In the genomic region with DNA sequence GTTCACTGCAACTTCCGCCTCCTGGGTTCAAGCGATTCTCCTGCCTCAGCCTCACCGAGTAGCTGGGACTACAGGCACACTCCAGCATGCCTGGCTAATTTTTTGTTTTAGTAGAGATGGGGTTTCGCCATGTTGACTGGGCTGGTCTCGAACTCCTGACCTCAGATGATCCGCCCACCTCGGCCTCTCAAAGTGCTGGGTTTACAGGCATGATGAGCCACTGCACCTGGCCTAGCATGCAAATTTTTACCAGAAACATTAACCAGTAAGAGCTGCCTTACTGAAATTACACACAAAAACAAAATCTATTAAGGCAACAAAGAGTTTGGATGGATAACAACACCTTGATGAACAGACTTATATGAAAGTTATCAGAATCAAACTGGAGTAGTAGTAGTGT, we compare ENCODE assay signal across 32 cellular contexts. TPM values are rescaled to one million over a fixed set of nuclear protein-coding genes. Genes with fewer than 3 reads are reported as not detected.
DNase-seq lines count a peak whose midpoint lies in the region; ATAC-seq, FAIRE-seq and TF ChIP-seq lines count a peak whose summit lies in the region.
"Had no signal": no experiment of that assay in that cellular context is flagged by ENCODE, and none has a peak within 500 bp of the region (broad histone marks: within the 10 kb centered on the region; RNA-seq: fewer than 3 reads in every experiment).

No MANE protein-coding gene starts in this region.

- no peaks in the 10 kb centered on the region for H3K9me3 Mint-ChIP-seq in activated CD4-positive, alpha-beta T cell treated with anti-CD3 and anti-CD28 coated beads for 36 hours (ENCODE audit: low read depth)
- no peaks in the 10 kb centered on the region for H3K9me3 Mint-ChIP-seq in astrocyte (ENCODE audit: unreplicated experiment)
- H3K9me3 Mint-ChIP-seq: CD8-positive, alpha-beta memory T cell had no signal

- CTCF ChIA-PET in activated CD4-positive, alpha-beta T cell treated with anti-CD3 and anti-CD28 coated beads for 36 hours (lab: Charles Lee): no interaction called here

- peak; percentile 25 for DNase-seq in activated CD4-positive, alpha-beta T cell treated with anti-CD3 and anti-CD28 coated beads for 36 hours
- no peak for DNase-seq in activated CD4-positive, alpha-beta T cell treated with anti-CD3 and anti-CD28 coated beads, Interleukin-2, amount 50 U/mL, for 4 hours
- DNase-seq in astrocyte (ENCODE audit: low read depth) (no peak), trophoblast cell (no peak), mesenteric fat pad (ENCODE audit: low spot score) (no peak), left colon (no peak)
- DNase-seq: CD8-positive, alpha-beta memory T cell; DMS 273 treated with DMSO at 0.1 percent for 48 hours; DMS79; EL; GF-D8; IMR-90; NCI-H1048; NCI-H1417 treated with DMSO at 0.1 percent for 48 hours; NCI-H1694 treated with DMSO at 0.1 percent for 48 hours; NCI-H2081 treated with DMSO at 0.1 percent for 48 hours; NCI-H2171; NCI-H226; NCI-H510A; NCI-H69; SIG-M5 had no signal

- H4K91ac ChIP-seq in trophoblast cell (ENCODE audit: low read depth, low read length): no peak overlapping the region

- no peak overlapping the region for H2BK5ac ChIP-seq in trophoblast cell (ENCODE audit: low read depth, low read length, poor library complexity)

- H3K4me1 ChIP-seq in astrocyte (ENCODE audit: insufficient read depth, low read length): peaks cover 3% of the 10 kb centered on the region
- peaks cover 2 to 4% of the 10 kb centered on the region in 2 experiments for H3K4me1 ChIP-seq in trophoblast cell (ENCODE audit: control insufficient read depth in 1 of 2, insufficient read depth in 2 of 2, low read length in 2 of 2)

- H3K4ac ChIP-seq in trophoblast cell (ENCODE audit: low read depth, low read length): peak overlapping the region; percentile 57

- H3K23ac ChIP-seq in trophoblast cell (ENCODE audit: low read length): no peak overlapping the region

- no peak overlapping the region for H3K4me3 Mint-ChIP-seq in activated CD4-positive, alpha-beta T cell treated with anti-CD3 and anti-CD28 coated beads for 36 hours
- peak overlapping the region; percentile 40 for H3K4me3 Mint-ChIP-seq in astrocyte (ENCODE audit: unreplicated experiment)
- H3K4me3 Mint-ChIP-seq: B cell; CD8-positive, alpha-beta memory T cell had no signal

- H3K9ac ChIP-seq in astrocyte (ENCODE audit: low read length): no peak overlapping the region
- no peak overlapping the region for H3K9ac ChIP-seq in trophoblast cell (ENCODE audit: low read length)
- H3K9ac ChIP-seq: KMS-11 had no signal

- no peaks in the 10 kb centered on the region for H3K27me3 ChIP-seq in astrocyte (ENCODE audit: insufficient read depth, low read length)
- H3K27me3 ChIP-seq in trophoblast cell (ENCODE audit: insufficient read depth, low read length): no peaks in the 10 kb centered on the region

- peaks cover 71% of the 10 kb centered on the region for H3K4me1 Mint-ChIP-seq in activated CD4-positive, alpha-beta T cell treated with anti-CD3 and anti-CD28 coated beads for 36 hours
- H3K4me1 Mint-ChIP-seq in astrocyte (ENCODE audit: low read depth, unreplicated experiment): peaks cover 35% of the 10 kb centered on the region

- H3K4me3 ChIP-seq in astrocyte (ENCODE audit: insufficient read depth, low read depth, low read length) (no peak overlapping the region), trophoblast cell (ENCODE audit: low read depth, low read length) (no peak overlapping the region)
- H3K4me3 ChIP-seq: SK-N-MC had no signal

- H3K36me3 ChIP-seq in astrocyte (ENCODE audit: insufficient read depth, low read length) (no peaks in the 10 kb centered on the region), trophoblast cell (ENCODE audit: control insufficient read depth in 1 of 2, insufficient read depth in 2 of 2, low read length in 2 of 2) (no peaks in the 10 kb centered on the region)

- no peaks in the 10 kb centered on the region for H3K9me3 ChIP-seq in astrocyte (ENCODE audit: insufficient read depth, low read depth, low read length)
- no peaks in the 10 kb centered on the region for H3K9me3 ChIP-seq in trophoblast cell (ENCODE audit: insufficient read depth, low read depth, low read length)

- no CpG with 5 or more reads among the region's 7 CpGs for WGBS in trophoblast cell (ENCODE audit: extremely low coverage, insufficient coverage, insufficient read length)

- no peak for TF ChIP-seq CTCF in astrocyte (IDR thresholded peaks at IDR 0.05; ENCODE audit: insufficient read depth, low read depth, low read length)

- H3K27ac Mint-ChIP-seq in activated CD4-positive, alpha-beta T cell treated with anti-CD3 and anti-CD28 coated beads for 36 hours: no peak overlapping the region
- no peak overlapping the region for H3K27ac Mint-ChIP-seq in astrocyte (ENCODE audit: unreplicated experiment)
- H3K27ac Mint-ChIP-seq: B cell had no signal

- no peak overlapping the region for H3K4me2 ChIP-seq in astrocyte (ENCODE audit: low read length)
- H3K4me2 ChIP-seq in trophoblast cell (ENCODE audit: low read length): no peak overlapping the region
- H3K4me2 ChIP-seq: KMS-11 had no signal

- no peak overlapping the region for H2AFZ ChIP-seq in astrocyte (ENCODE audit: low read depth, low read length)
- no peak overlapping the region for H2AFZ ChIP-seq in trophoblast cell (ENCODE audit: insufficient read depth, low read length, poor library complexity)

- no peak overlapping the region for H2AK5ac ChIP-seq in trophoblast cell (ENCODE audit: low read length)

- FAIRE-seq in astrocyte (lab: Jason Lieb, UNC): no peak
- FAIRE-seq: GM12892, GM19239, H54, RCC 7860 had no signal

- H3K79me1 ChIP-seq in trophoblast cell (ENCODE audit: low read length): no peaks in the 10 kb centered on the region

- peaks cover 100% of the 10 kb centered on the region for H3K79me2 ChIP-seq in astrocyte (ENCODE audit: insufficient read depth, low read length)
- H3K79me2 ChIP-seq in trophoblast cell (ENCODE audit: control insufficient read depth, insufficient read depth, low read length, poor library complexity): peaks cover 7% of the 10 kb centered on the region

- peaks cover 5% of the 10 kb centered on the region for H3K36me3 Mint-ChIP-seq in activated CD4-positive, alpha-beta T cell treated with anti-CD3 and anti-CD28 coated beads for 36 hours (ENCODE audit: low read depth)
- H3K36me3 Mint-ChIP-seq in astrocyte (ENCODE audit: low read depth, unreplicated experiment): no peaks in the 10 kb centered on the region

- H4K8ac ChIP-seq in trophoblast cell (ENCODE audit: low read depth, low read length): no peak overlapping the region

- H4K12ac ChIP-seq in trophoblast cell (ENCODE audit: low read depth, low read length): no peak overlapping the region

- peaks cover 77% of the 10 kb centered on the region for H4K20me1 ChIP-seq in astrocyte (ENCODE audit: insufficient read depth, low read length)

- H3K27ac ChIP-seq in astrocyte (ENCODE audit: low read depth, low read length): no peak overlapping the region
- H3K27ac ChIP-seq in trophoblast cell (ENCODE audit: low read depth, low read length): no peak overlapping the region
- H3K27ac ChIP-seq: 22Rv1, C4-2B, KMS-11, SK-N-MC had no signal

- POLR2A ChIA-PET in activated CD4-positive, alpha-beta T cell treated with anti-CD3 and anti-CD28 coated beads for 36 hours (lab: Charles Lee): no interaction called here

- intact Hi-C loops in activated CD4-positive, alpha-beta T cell treated with anti-CD3 and anti-CD28 coated beads for 36 hours (cut with DNase I, micrococcal nuclease): no loop called here
- intact Hi-C loops in left colon (cut with DNase I, micrococcal nuclease): no loop called here

- H3K18ac ChIP-seq in trophoblast cell (ENCODE audit: low read length): no peak overlapping the region

- H2BK12ac ChIP-seq in trophoblast cell (ENCODE audit: low read length): no peak overlapping the region

- ATAC-seq in activated CD4-positive, alpha-beta T cell treated with anti-CD3 and anti-CD28 coated beads for 36 hours: no peak
- peak; percentile 63 for ATAC-seq in HG03354 (IDR thresholded peaks at IDR 0.05; ENCODE audit: poor library complexity, severe bottlenecking, unreplicated experiment)
- no peak for ATAC-seq in left colon
- no peak for ATAC-seq in GM19397 (IDR thresholded peaks at IDR 0.05; ENCODE audit: unreplicated experiment)

- H3K27me3 Mint-ChIP-seq in activated CD4-positive, alpha-beta T cell treated with anti-CD3 and anti-CD28 coated beads for 36 hours: no peaks in the 10 kb centered on the region
- no peaks in the 10 kb centered on the region for H3K27me3 Mint-ChIP-seq in astrocyte (ENCODE audit: low read depth, unreplicated experiment)
- H3K27me3 Mint-ChIP-seq: B cell; CD8-positive, alpha-beta memory T cell had no signal

- no peak overlapping the region for H2BK120ac ChIP-seq in trophoblast cell (ENCODE audit: insufficient read depth, low read length, poor library complexity)

- H3K14ac ChIP-seq in trophoblast cell (ENCODE audit: low read length): no peak overlapping the region

RNA-seq across cellular contexts. Expression of a gene that starts 12.1 kb away (rescaled TPM):
- 10 to 100 TPM; 40.2 to 40.5 TPM for total RNA-seq in activated CD4-positive, alpha-beta T cell treated with anti-CD3 and anti-CD28 coated beads for 36 hours
- total RNA-seq in astrocyte (40.0 and 48.4 TPM in 2 replicates), mesenteric fat pad (35.1 TPM), left colon (10 to 100 TPM; 31.1 to 32.9 TPM)
- 18.2 and 20.1 TPM in 2 replicates for polyA plus RNA-seq in trophoblast cell (2013)
